ENCODE assay signal across 8 cellular contexts in genomic region chr7:146115665-146116451, GRCh38. TPM values are rescaled to one million over a fixed set of nuclear protein-coding genes. Genes with fewer than 3 reads are reported as not detected.
DNase-seq lines count a peak whose midpoint lies in the region; ATAC-seq, FAIRE-seq and TF ChIP-seq lines count a peak whose summit lies in the region.

No MANE protein-coding gene starts in this region.

- H3K79me2 ChIP-seq in DND-41 (ENCODE audit: insufficient read depth, low read length): no peaks in the 10 kb centered on the region

- H3K36me3 ChIP-seq in DND-41 (ENCODE audit: insufficient read depth, low read length) (no peaks in the 10 kb centered on the region), SJCRH30 (no peaks in the 10 kb centered on the region), kidney epithelial cell (ENCODE audit: control insufficient read depth, insufficient read depth, low read length) (no peaks in the 10 kb centered on the region)

- no peaks in the 10 kb centered on the region for H4K20me1 ChIP-seq in DND-41 (ENCODE audit: insufficient read depth, low read length)

- H3K4me2 ChIP-seq in DND-41 (ENCODE audit: insufficient read depth, low read length): no peak overlapping the region

- no peak overlapping the region for H2AFZ ChIP-seq in DND-41 (ENCODE audit: low read depth, low read length)

- FAIRE-seq in HTR-8/SVneo (lab: Jason Lieb, UNC): no peak

- H3K9me3 ChIP-seq in DND-41 (ENCODE audit: insufficient read depth, low read length, severe bottlenecking): no peaks in the 10 kb centered on the region
- no peaks in the 10 kb centered on the region for H3K9me3 ChIP-seq in SJCRH30 (replicated peaks)

- peak; percentile 15 for DNase-seq in DND-41
- peak; percentile 1 for DNase-seq in HTR-8/SVneo (ENCODE audit: insufficient read length, low spot score)
- DNase-seq in SJCRH30: peak; percentile 75 to 82
- DNase-seq in coronary artery (ENCODE audit: low spot score): no peak
- DNase-seq in kidney epithelial cell (ENCODE audit: low read depth): no peak
- DNase-seq in stimulated activated CD4-positive, alpha-beta T cell treated with anti-CD3 and anti-CD28 coated beads, Interleukin-12 subunit alpha, Interleukin-12 subunit beta, amount 100 ng/mL, for 48 hours (ENCODE audit: low read depth in 2 of 3, low spot score in 1 of 3): peak in 2 of 3 donors; percentile 3 to 25
- DNase-seq in activated CD4-positive, CD25-positive, alpha-beta regulatory T cell (lab: John Stamatoyannopoulos, UW): no peak

- H3K4me3 ChIP-seq in DND-41 (ENCODE audit: low read depth in 1 of 2, low read length in 2 of 2): no peak overlapping the region
- peak overlapping the region; percentile 45 for H3K4me3 ChIP-seq in SJCRH30
- peak overlapping the region; percentile 60 for H3K4me3 ChIP-seq in coronary artery
- peak overlapping the region; percentile 48 for H3K4me3 ChIP-seq in kidney epithelial cell (ENCODE audit: low read depth, low read length)

- H3K9ac ChIP-seq in DND-41 (ENCODE audit: low read depth, low read length): no peak overlapping the region

- TF ChIP-seq CTCF in DND-41 (IDR thresholded peaks at IDR 0.05; ENCODE audit: borderline replicate concordance, extremely low read depth, low read length, poor library complexity, severe bottlenecking) (no peak), coronary artery (IDR thresholded peaks at IDR 0.05) (no peak), kidney epithelial cell (IDR thresholded peaks at IDR 0.05; ENCODE audit: insufficient read depth, low read length, poor library complexity, severe bottlenecking) (peak; percentile 7)

- H3K27me3 ChIP-seq in DND-41 (ENCODE audit: insufficient read depth, low read length, poor library complexity) (no peaks in the 10 kb centered on the region), SJCRH30 (no peaks in the 10 kb centered on the region), kidney epithelial cell (ENCODE audit: control insufficient read depth, insufficient read depth, low read length) (peaks cover 4% of the 10 kb centered on the region)

- ATAC-seq in DND-41 (ENCODE audit: insufficient read depth, low read depth): no peak
- no peak for ATAC-seq in GM21526 (IDR thresholded peaks at IDR 0.05; ENCODE audit: low FRiP score, unreplicated experiment)

- H3K4me1 ChIP-seq in DND-41 (ENCODE audit: insufficient read depth, low read length) (no peaks in the 10 kb centered on the region), SJCRH30 (no peaks in the 10 kb centered on the region)

- H3K27ac ChIP-seq in DND-41 (ENCODE audit: low read length): no peak overlapping the region
- H3K27ac ChIP-seq in SJCRH30: no peak overlapping the region
- H3K27ac ChIP-seq in coronary artery: no peak overlapping the region

RNA-seq across cellular contexts. Expression of gene CNTNAP2, which starts 0.7 kb away (rescaled TPM):
- total RNA-seq in SJCRH30 (2014; rRNA removed; shearing (Covaris generic)): 0.05 TPM in 1 of 2 replicates, not detected in the other
- 14.0 and 15.1 TPM in 2 replicates for total RNA-seq in kidney epithelial cell

Comparison
In these comparisons a context has a peak if more than half of its experiments do, and no peak if none do; other contexts are left out.
1. DNase-seq: peak in DND-41 (single experiment), HTR-8/SVneo (single experiment), SJCRH30 (2 of 2) and stimulated activated CD4-positive, alpha-beta T cell treated with anti-CD3 and anti-CD28 coated beads, Interleukin-12 subunit alpha, Interleukin-12 subunit beta, amount 100 ng/mL, for 48 hours (2 of 3); none in coronary artery (single experiment), kidney epithelial cell (single experiment) and activated CD4-positive, CD25-positive, alpha-beta regulatory T cell (0 of 4).
2. H3K4me3 ChIP-seq: peak in SJCRH30 (single experiment), coronary artery (single experiment) and kidney epithelial cell (single experiment); none in DND-41 (0 of 2).
3. RNA of gene CNTNAP2, which starts 0.7 kb away (total RNA-seq): 14.0 to 15.1 TPM in kidney epithelial cell; 0.05 TPM in SJCRH30; every median in the first group is over 10 times any median in the second.